11 cellular contexts compared by ENCODE assay signal in genomic region chr15:35555244-35555643, GRCh38.
"Had no signal": no experiment of that assay in that cellular context is flagged by ENCODE, and none has a peak within 500 bp of the region (broad histone marks: within the 10 kb centered on the region; RNA-seq: fewer than 3 reads in every experiment).

No MANE protein-coding gene starts in this region.

- H3K4me2 ChIP-seq: GM23338 had no signal

- H3K36me3 ChIP-seq: HAP-1 had no signal

- FAIRE-seq: H1, H54 had no signal

- DNase-seq: GM23248, GOT3, H7, H9, HCEC 1CT, HFFc6 had no signal

- H3K27ac ChIP-seq: GM23248 had no signal

- H3K9me3 ChIP-seq: HAP-1 had no signal

- H3K9me3 Mint-ChIP-seq: GM23338, H9, HFFc6 had no signal

- H3K9ac ChIP-seq: GM23248 had no signal

- H3K4me3 Mint-ChIP-seq: GM23338, H9, HFFc6 had no signal

- ATAC-seq: GM23338, HCT116 had no signal

- H3K27ac Mint-ChIP-seq: GM23338, H9, HFFc6 had no signal

- H2AFZ ChIP-seq: GM23248, GM23338 had no signal

- H3K4me3 ChIP-seq: GM23248, GM23338, HAP-1 had no signal
